ENCODE assay signal across 3 cellular contexts in the genomic region with DNA sequence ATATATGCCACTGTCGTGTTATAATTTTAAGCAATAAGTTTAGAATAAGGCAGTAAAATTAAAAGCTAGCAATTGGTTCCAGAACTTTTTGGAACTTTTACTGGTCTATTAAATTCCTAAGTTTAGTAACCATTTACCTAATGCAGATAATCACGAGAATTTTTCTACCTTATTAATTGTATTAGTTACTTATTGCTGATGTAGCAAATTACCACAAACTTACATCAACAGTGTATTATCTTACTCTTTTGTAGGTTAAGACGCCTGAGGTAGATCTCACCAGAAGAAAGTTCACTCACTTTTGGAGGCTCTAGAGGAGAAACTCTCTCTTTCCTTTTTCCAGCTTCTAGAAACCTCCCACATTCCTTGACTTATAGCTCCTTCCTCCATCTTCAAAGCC.
TF ChIP-seq lines count a peak whose summit lies in the region.

No MANE protein-coding gene starts in this region.

TF ChIP-seq in A549, 52 proteins besides CTCF, POLR2A, EP300 and RAD21:
- TF ChIP-seq, protein P1, sequence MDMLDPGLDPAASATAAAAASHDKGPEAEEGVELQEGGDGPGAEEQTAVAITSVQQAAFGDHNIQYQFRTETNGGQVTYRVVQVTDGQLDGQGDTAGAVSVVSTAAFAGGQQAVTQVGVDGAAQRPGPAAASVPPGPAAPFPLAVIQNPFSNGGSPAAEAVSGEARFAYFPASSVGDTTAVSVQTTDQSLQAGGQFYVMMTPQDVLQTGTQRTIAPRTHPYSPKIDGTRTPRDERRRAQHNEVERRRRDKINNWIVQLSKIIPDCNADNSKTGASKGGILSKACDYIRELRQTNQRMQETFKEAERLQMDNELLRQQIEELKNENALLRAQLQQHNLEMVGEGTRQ (IDR thresholded peaks at IDR 0.05) = no peak
- peak; percentile 94 for TF ChIP-seq MAFK (IDR thresholded peaks at IDR 0.05; ENCODE audit: partially characterized antibody)
- no peak for TF ChIP-seq HDAC2 (IDR thresholded peaks at IDR 0.05)
- TF ChIP-seq PBX3 (IDR thresholded peaks at IDR 0.05) = no peak
- no peak for TF ChIP-seq CBX2 (IDR thresholded peaks at IDR 0.05; ENCODE audit: borderline replicate concordance, low read depth)

TF ChIP-seq in IMR-90, 13 proteins besides CTCF, POLR2A, EP300 and RAD21:
- TF ChIP-seq, protein P1 (IDR thresholded peaks at IDR 0.05; ENCODE audit: low read depth, low read length) = no peak
- no peak for TF ChIP-seq NFE2L2 (IDR thresholded peaks at IDR 0.05; ENCODE audit: low read depth, low read length)
- TF ChIP-seq MAFK (IDR thresholded peaks at IDR 0.05; ENCODE audit: low read depth, low read length) = peak; percentile 97

TF ChIP-seq in H1, 55 proteins besides CTCF, POLR2A, EP300 and RAD21:
- no peak for TF ChIP-seq SUZ12 (IDR thresholded peaks at IDR 0.05; ENCODE audit: low read length)
- peak; percentile 75 for TF ChIP-seq MAFK (IDR thresholded peaks at IDR 0.05; ENCODE audit: low read depth, low read length)
